ENCODE assay signal across 11 cellular contexts in genomic region chr1:15678578-15678977, GRCh38. TPM values are rescaled to one million over a fixed set of nuclear protein-coding genes. Genes with fewer than 3 reads are reported as not detected.
DNase-seq lines count a peak whose midpoint lies in the region; ATAC-seq and TF ChIP-seq lines count a peak whose summit lies in the region.
"Had no signal": no experiment of that assay in that cellular context is flagged by ENCODE, and none has a peak within 500 bp of the region (broad histone marks: within the 10 kb centered on the region; RNA-seq: fewer than 3 reads in every experiment).

No MANE protein-coding gene starts in this region.

- H3K4me1 ChIP-seq in Caco-2 = peaks cover 32% of the 10 kb centered on the region
- no peaks in the 10 kb centered on the region for H3K4me1 ChIP-seq in HAP-1

- CTCF ChIA-PET in Caco-2 (lab: Charles Lee) = no interaction called here

- TF ChIP-seq CTCF in Caco-2 (IDR thresholded peaks at IDR 0.05; ENCODE audit: insufficient read depth in 1 of 2, low read depth in 1 of 2, low read length in 1 of 2, severe bottlenecking in 1 of 2, unreplicated experiment in 1 of 2) = no peak

- H3K4me3 ChIP-seq in Caco-2 (ENCODE audit: low read depth, low read length) (no peak overlapping the region), HAP-1 (no peak overlapping the region)

- H3K9me3 ChIP-seq in Caco-2 (0 out of 2 replicates have a peak, but pooled peaks cover 5% of the 10 kb centered on the region), HAP-1 (no peaks in the 10 kb centered on the region)

- intact Hi-C loops in Caco-2 (cut with micrococcal nuclease; ENCODE audit: unreplicated experiment) = no loop called here

- H3K4me3 Mint-ChIP-seq in Caco-2 (ENCODE audit: unreplicated experiment) = no peak overlapping the region
- H3K4me3 Mint-ChIP-seq: nephron had no signal

- peaks cover 33% of the 10 kb centered on the region for H3K4me1 Mint-ChIP-seq in Caco-2 (ENCODE audit: low read depth, unreplicated experiment)

- H3K27me3 ChIP-seq in Caco-2 (replicated peaks; ENCODE audit: control insufficient read depth, insufficient read depth, low read length) (no peaks in the 10 kb centered on the region), HAP-1 (ENCODE audit: low read depth) (no peaks in the 10 kb centered on the region)

- no peaks in the 10 kb centered on the region for H3K36me3 Mint-ChIP-seq in Caco-2 (ENCODE audit: insufficient read depth, unreplicated experiment)

- DNase-seq in Caco-2 (peak; percentile 43 to 60), HS-5 (ENCODE audit: low read depth) (peak; percentile 78), T1000 (lab: John Stamatoyannopoulos, UW) (peak; percentile 41), iris pigment epithelial cell (ENCODE audit: low read depth) (peak; percentile 94), HAP-1 (ENCODE audit: low spot score in 2 of 2) (no peak)
- DNase-seq: cortex of kidney, NCI-H2081 treated with DMSO at 0.1 percent for 48 hours had no signal

- H3K9me3 Mint-ChIP-seq in Caco-2 (ENCODE audit: unreplicated experiment) = no peaks in the 10 kb centered on the region

- H3K36me3 ChIP-seq in Caco-2 (ENCODE audit: control insufficient read depth, insufficient read depth, low read length) (no peaks in the 10 kb centered on the region), HAP-1 (replicated peaks) (no peaks in the 10 kb centered on the region)

- in situ Hi-C loops in HAP-1 (cut with MboI; ENCODE audit: low sequenced_read_pairs) = no loop called here

- H3K27me3 Mint-ChIP-seq in Caco-2 (ENCODE audit: insufficient read depth, unreplicated experiment) = no peaks in the 10 kb centered on the region

- no peak for ATAC-seq in GM21528 (IDR thresholded peaks at IDR 0.05; ENCODE audit: low FRiP score, unreplicated experiment)
- ATAC-seq in GM21447 (IDR thresholded peaks at IDR 0.05; ENCODE audit: unreplicated experiment) = no peak
- no peak for ATAC-seq in HG02885 (IDR thresholded peaks at IDR 0.05; ENCODE audit: poor library complexity, unreplicated experiment)

- POLR2A ChIA-PET in Caco-2 (lab: Charles Lee) = no interaction called here

- BruUV-seq in Caco-2 (replicated peaks; lab: Mats Ljungman, UMichigan) = no TSS peak

- H3K27ac Mint-ChIP-seq in Caco-2 (ENCODE audit: unreplicated experiment) = no peak overlapping the region
- H3K27ac Mint-ChIP-seq: nephron had no signal

RNA-seq across cellular contexts. Expression of gene PLEKHM2, which starts 5.5 kb away (rescaled TPM):
- total RNA-seq in Caco-2 (2022) = 33.3 and 38.6 TPM in 2 replicates

RNA-seq across cellular contexts. Expression of gene SLC25A34, which starts 57.5 kb away (rescaled TPM):
- 0.49 and 1.1 TPM in 2 replicates for total RNA-seq in Caco-2 (2022)

Comparison
In these comparisons a context has a peak if more than half of its experiments do, and no peak if none do; other contexts are left out.
1. DNase-seq: peak in Caco-2 (2 of 2), HS-5 (single experiment), T1000 (single experiment) and iris pigment epithelial cell (single experiment); none in HAP-1 (0 of 2).